In genomic region chr16:5006348-5007193, GRCh38 we compare ENCODE assay signal across 2 cellular contexts.
TF ChIP-seq lines count a peak whose summit lies in the region.

No MANE protein-coding gene starts in this region.

TF ChIP-seq in H1, 55 proteins besides CTCF, POLR2A, EP300 and RAD21:
- TF ChIP-seq SRF (IDR thresholded peaks at IDR 0.05; ENCODE audit: low read depth, low read length) (no peak), HDAC2 (IDR thresholded peaks at IDR 0.05; ENCODE audit: borderline replicate concordance in 1 of 2, low read depth in 2 of 2, low read length in 2 of 2) (no peak), CBX5 (IDR thresholded peaks at IDR 0.05; ENCODE audit: low read depth, low read length) (no peak), CBX8 (IDR thresholded peaks at IDR 0.05; ENCODE audit: borderline replicate concordance, low read depth, low read length) (no peak), CHD2 (IDR thresholded peaks at IDR 0.05; ENCODE audit: low read length) (no peak), YY1 (IDR thresholded peaks at IDR 0.05; ENCODE audit: low read depth, low read length) (no peak), TAF7 (optimal IDR thresholded peaks at IDR 0.05; ENCODE audit: borderline replicate concordance, low read depth, low read length) (no peak), EZH2 (IDR thresholded peaks at IDR 0.05; ENCODE audit: low read depth, low read length, severe bottlenecking) (no peak), MAFK (IDR thresholded peaks at IDR 0.05; ENCODE audit: low read depth, low read length) (no peak), BACH1 (IDR thresholded peaks at IDR 0.05; ENCODE audit: low read length) (no peak), SAP30 (IDR thresholded peaks at IDR 0.05; ENCODE audit: insufficient read depth, insufficient replicate concordance, low read length) (no peak), ZNF274 (IDR thresholded peaks at IDR 0.05; ENCODE audit: borderline replicate concordance, extremely low read depth, low read length) (no peak)

TF ChIP-seq in SK-N-SH, 30 proteins besides CTCF, POLR2A, EP300 and RAD21:
- TF ChIP-seq NFIC (IDR thresholded peaks at IDR 0.05; ENCODE audit: borderline replicate concordance): no peak
- no peak for TF ChIP-seq MAX (IDR thresholded peaks at IDR 0.05; ENCODE audit: low read depth)
- TF ChIP-seq RFX5 (IDR thresholded peaks at IDR 0.05; ENCODE audit: low read length): no peak
- TF ChIP-seq POLR2AphosphoS5 (IDR thresholded peaks at IDR 0.05; ENCODE audit: low read depth, low read length): no peak
- TF ChIP-seq PBX3 (IDR thresholded peaks at IDR 0.05): no peak
- no peak for TF ChIP-seq EZH2phosphoT487 (IDR thresholded peaks at IDR 0.05; ENCODE audit: borderline replicate concordance, low read depth)
- no peak for TF ChIP-seq FOXJ3 (CRISPR knock-in tag; IDR thresholded peaks at IDR 0.05)
- TF ChIP-seq TEAD4 (IDR thresholded peaks at IDR 0.05; ENCODE audit: borderline replicate concordance, insufficient read depth): no peak
- no peak for TF ChIP-seq GATA2 (CRISPR knock-in tag; IDR thresholded peaks at IDR 0.05)
- TF ChIP-seq FOXM1 (IDR thresholded peaks at IDR 0.05; ENCODE audit: low read depth): no peak
- TF ChIP-seq USF1 (IDR thresholded peaks at IDR 0.05; ENCODE audit: borderline replicate concordance, low read depth): no peak
- TF ChIP-seq RCOR1 (IDR thresholded peaks at IDR 0.05; ENCODE audit: low read length): no peak
- no peak for TF ChIP-seq IRF3 (IDR thresholded peaks at IDR 0.05; ENCODE audit: low read depth, low read length)
- TF ChIP-seq REST (IDR thresholded peaks at IDR 0.05; ENCODE audit: low read depth, low read length): no peak
- no peak for TF ChIP-seq GABPA (IDR thresholded peaks at IDR 0.05; ENCODE audit: low read depth)
- TF ChIP-seq SIN3A (IDR thresholded peaks at IDR 0.05; ENCODE audit: borderline replicate concordance, low read depth, low read length): no peak
- TF ChIP-seq ELF1 (IDR thresholded peaks at IDR 0.05): no peak
- no peak for TF ChIP-seq JUND (IDR thresholded peaks at IDR 0.05)
- no peak for TF ChIP-seq NRF1 (IDR thresholded peaks at IDR 0.05; ENCODE audit: low read depth, low read length)
